1 cellular context compared by ENCODE assay signal in genomic region chr19:2305424-2305823, GRCh38.
TF ChIP-seq lines count a peak whose summit lies in the region.

No MANE protein-coding gene starts in this region.

TF ChIP-seq in H1, 55 proteins besides CTCF, POLR2A, EP300 and RAD21:
- TF ChIP-seq CEBPB (IDR thresholded peaks at IDR 0.05; ENCODE audit: low read depth, low read length) = no peak
- no peak for TF ChIP-seq MAX (IDR thresholded peaks at IDR 0.05)
- no peak for TF ChIP-seq CHD2 (IDR thresholded peaks at IDR 0.05; ENCODE audit: low read length)
- no peak for TF ChIP-seq SRF (IDR thresholded peaks at IDR 0.05; ENCODE audit: low read depth, low read length)
- TF ChIP-seq SIX5 (IDR thresholded peaks at IDR 0.05; ENCODE audit: low read depth, low read length) = no peak
- no peak for TF ChIP-seq PHF8 (conservative IDR thresholded peaks at IDR 0.05; ENCODE audit: low read depth, low read length)
- TF ChIP-seq USF2 (IDR thresholded peaks at IDR 0.05; ENCODE audit: low read length) = no peak
- no peak for TF ChIP-seq YY1 (IDR thresholded peaks at IDR 0.05; ENCODE audit: low read depth, low read length)
- TF ChIP-seq BCL11A (IDR thresholded peaks at IDR 0.05; ENCODE audit: low read depth in 2 of 2, low read length in 2 of 2) = no peak
- TF ChIP-seq HDAC2 (IDR thresholded peaks at IDR 0.05; ENCODE audit: borderline replicate concordance in 1 of 2, low read depth in 2 of 2, low read length in 2 of 2) = no peak
- TF ChIP-seq SIRT6 (IDR thresholded peaks at IDR 0.05; ENCODE audit: low read length) = no peak
- TF ChIP-seq SP1 (IDR thresholded peaks at IDR 0.05; ENCODE audit: low read depth, low read length) = no peak
- no peak for TF ChIP-seq CHD7 (IDR thresholded peaks at IDR 0.05; ENCODE audit: insufficient replicate concordance, low read length)
- no peak for TF ChIP-seq NRF1 (IDR thresholded peaks at IDR 0.05; ENCODE audit: low read depth, low read length)
- TF ChIP-seq CTBP2 (IDR thresholded peaks at IDR 0.05; ENCODE audit: borderline replicate concordance, insufficient read depth, insufficient read length, low read length) = no peak
- TF ChIP-seq KDM4A (IDR thresholded peaks at IDR 0.05; ENCODE audit: low read depth, low read length, severe bottlenecking) = no peak
- no peak for TF ChIP-seq HDAC6 (IDR thresholded peaks at IDR 0.05; ENCODE audit: low read depth, low read length)
